29 cellular contexts compared by ENCODE assay signal in genomic region chr1:214719207-214719606, GRCh38.
A peak's percentile ranks its signal among the peaks of the same experiment; 100 is the strongest.
DNase-seq lines count a peak whose midpoint lies in the region; ATAC-seq, FAIRE-seq and TF ChIP-seq lines count a peak whose summit lies in the region.
"Had no signal": no experiment of that assay in that cellular context is flagged by ENCODE, and none has a peak within 500 bp of the region (broad histone marks: within the 10 kb centered on the region; RNA-seq: fewer than 3 reads in every experiment).

No MANE protein-coding gene starts in this region.

- H2AFZ ChIP-seq in HepG2 (ENCODE audit: low read length) = no peak overlapping the region

- CTCF ChIA-PET in HepG2 (lab: Yijun Ruan, JAX; ENCODE audit: low intra/inter-chr PET ratio, low total read pairs) = no interaction called here

- no peak overlapping the region for H3K4me3 ChIP-seq in HepG2 (replicated peaks in 1 of 3; ENCODE audit: insufficient read depth in 1 of 3, low read depth in 2 of 3, low read length in 3 of 3)
- no peak overlapping the region for H3K4me3 ChIP-seq in right lobe of liver
- no peak overlapping the region for H3K4me3 ChIP-seq in endodermal cell (ENCODE audit: low read length)
- H3K4me3 ChIP-seq: A549, adrenal gland, dorsolateral prefrontal cortex, lower lobe of right lung, upper lobe of left lung had no signal

- H3K4me1 Mint-ChIP-seq in endodermal cell = no peaks in the 10 kb centered on the region
- no peaks in the 10 kb centered on the region for H3K4me1 Mint-ChIP-seq in mesothelial cell of epicardium

- 31% methylated on average over 4 of the region's 4 CpGs for WGBS in HepG2 (ENCODE audit: low lambda C conversion rate)
- 54% methylated on average over 4 of the region's 4 CpGs for WGBS in right lobe of liver (ENCODE audit: insufficient coverage, low coverage, low lambda C conversion rate, missing lambda C conversion rate)
- 71 to 75% methylated on average over 2 to 3 of the region's 4 CpGs for WGBS in endodermal cell (ENCODE audit: insufficient coverage in 1 of 2, insufficient read length in 1 of 2), 2 experiments

- no peaks in the 10 kb centered on the region for H4K20me1 ChIP-seq in HepG2 (ENCODE audit: insufficient read depth, low read length)

- no peak for TF ChIP-seq EP300 in HepG2 (IDR thresholded peaks at IDR 0.05; ENCODE audit: low read depth in 2 of 2, low read length in 2 of 2)
- TF ChIP-seq EP300 in HepG2 (CRISPR knock-in tag; IDR thresholded peaks at IDR 0.05; ENCODE audit: borderline replicate concordance) = no peak

- peaks cover 2% of the 10 kb centered on the region for H3K9me3 Mint-ChIP-seq in endodermal cell
- H3K9me3 Mint-ChIP-seq in mesothelial cell of epicardium = peaks cover 4% of the 10 kb centered on the region

- H3K36me3 ChIP-seq in HepG2 (replicated peaks in 1 of 2; ENCODE audit: control insufficient read depth in 1 of 2, insufficient read depth in 2 of 2, low read length in 2 of 2) (no peaks in the 10 kb centered on the region), right lobe of liver (no peaks in the 10 kb centered on the region), endodermal cell (ENCODE audit: control insufficient read depth, insufficient read depth, low read length) (no peaks in the 10 kb centered on the region)
- H3K36me3 ChIP-seq: adrenal gland, lower lobe of right lung, upper lobe of left lung had no signal

- H3K36me3 Mint-ChIP-seq in endodermal cell (ENCODE audit: low read depth) (no peaks in the 10 kb centered on the region), mesothelial cell of epicardium (no peaks in the 10 kb centered on the region)

- peak; percentile 46; the same call in 2 of the 3 replicates for ATAC-seq in HepG2
- no peak for ATAC-seq in right lobe of liver
- no peak for ATAC-seq in HG03039 (IDR thresholded peaks at IDR 0.05; ENCODE audit: unreplicated experiment)
- ATAC-seq: activated CD8-positive, alpha-beta T cell treated with anti-CD3 and anti-CD28 coated beads, Interleukin-2, amount 10 ng/mL, durations not matched to agents 7 days and 5 days; lower lobe of right lung; Right ventricle myocardium inferior had no signal

- H3K4me2 ChIP-seq in HepG2 (ENCODE audit: low read depth, low read length) = no peak overlapping the region
- H3K4me2 ChIP-seq: A549 had no signal

- no peak for TF ChIP-seq RAD21 in HepG2 (CRISPR knock-in tag; IDR thresholded peaks at IDR 0.05)

- no peak for DNase-seq in HepG2 (ENCODE audit: low spot score)
- DNase-seq in right lobe of liver = no peak
- peak; percentile 15 for DNase-seq in RKO (ENCODE audit: low spot score)
- no peak for DNase-seq in endodermal cell
- no peak for DNase-seq in H54 (ENCODE audit: insufficient read length, low spot score)
- DNase-seq in mesothelial cell of epicardium (ENCODE audit: low spot score in 2 of 2, unreplicated experiment in 2 of 2) = no peak
- no peak for DNase-seq in ecto neural progenitor cell (ENCODE audit: low spot score)
- DNase-seq: activated CD4-positive, CD25-positive, alpha-beta regulatory T cell treated with anti-CD3 and anti-CD28 coated beads, Interleukin-2, amount 50 U/mL, for 72 hours; activated CD8-positive, alpha-beta T cell treated with anti-CD3 and anti-CD28 coated beads, Interleukin-2, amount 10 ng/mL, durations not matched to agents 7 days and 5 days; activated T-cell treated with anti-CD3 and anti-CD28 coated beads, Interleukin-2, amount 50 U/mL, for 1 hour; adrenal gland; C1 segment of cervical spinal cord; central memory CD4-positive, alpha-beta T cell; dorsolateral prefrontal cortex; kidney; lower lobe of right lung; NCI-H146; NCI-H2171 treated with DMSO at 0.1 percent for 48 hours; NCI-H774; posterior cingulate gyrus; stimulated activated CD8-positive, alpha-beta memory T cell treated with anti-CD3 and anti-CD28 coated beads, Interleukin-4, amount 100 ng/mL, for 48 hours; upper lobe of left lung had no signal

- no peaks in the 10 kb centered on the region for H3K27me3 ChIP-seq in HepG2 (ENCODE audit: control insufficient read depth in 1 of 2, insufficient read depth in 2 of 2, low read length in 2 of 2)
- H3K27me3 ChIP-seq in right lobe of liver = no peaks in the 10 kb centered on the region
- no peaks in the 10 kb centered on the region for H3K27me3 ChIP-seq in endodermal cell (ENCODE audit: control insufficient read depth, insufficient read depth, low read length, poor library complexity, severe bottlenecking)
- H3K27me3 ChIP-seq: adrenal gland, upper lobe of left lung had no signal

- TF ChIP-seq POLR2A in HepG2 (IDR thresholded peaks at IDR 0.05; ENCODE audit: insufficient read depth in 1 of 2, low read depth in 2 of 2, low read length in 2 of 2) (no peak), right lobe of liver (IDR thresholded peaks at IDR 0.05) (no peak), H54 (IDR thresholded peaks at IDR 0.05; ENCODE audit: low read depth, low read length) (no peak)

- H3K27me3 Mint-ChIP-seq in endodermal cell (ENCODE audit: insufficient read depth) (peaks cover 2% of the 10 kb centered on the region), mesothelial cell of epicardium (ENCODE audit: low read depth) (peaks cover 18% of the 10 kb centered on the region)

- intact Hi-C loops in HepG2 (cut with micrococcal nuclease; ENCODE audit: unreplicated experiment) = no loop called here
- intact Hi-C loops in right lobe of liver (cut with DNase I) = no loop called here

- H3K4me3 Mint-ChIP-seq in endodermal cell (no peak overlapping the region), mesothelial cell of epicardium (no peak overlapping the region)
- H3K4me3 Mint-ChIP-seq: activated CD8-positive, alpha-beta T cell treated with anti-CD3 and anti-CD28 coated beads, Interleukin-2, amount 10 ng/mL, durations not matched to agents 7 days and 5 days; neural crest cell had no signal

- no TSS peak for BruUV-seq in HepG2 (replicated peaks; lab: Mats Ljungman, UMichigan)

- H3K9me3 ChIP-seq in HepG2 (ENCODE audit: low read length) (no peaks in the 10 kb centered on the region), right lobe of liver (no peaks in the 10 kb centered on the region), endodermal cell (ENCODE audit: control insufficient read depth, low read length) (no peaks in the 10 kb centered on the region)
- H3K9me3 ChIP-seq: A549, adrenal gland, lower lobe of right lung had no signal

- FAIRE-seq in HepG2 (lab: Jason Lieb, UNC) (no peak), H54 (lab: Jason Lieb, UNC) (no peak)
- FAIRE-seq: frontal cortex, G401.6, kidney had no signal

- H3K27ac ChIP-seq in HepG2 (ENCODE audit: extremely low read length, insufficient read depth, low read length) = no peak overlapping the region
- no peak overlapping the region for H3K27ac ChIP-seq in right lobe of liver
- no peak overlapping the region for H3K27ac ChIP-seq in endodermal cell (ENCODE audit: low read depth, low read length)
- H3K27ac ChIP-seq: A549, adrenal gland, dorsolateral prefrontal cortex, epithelial cell of prostate, lower lobe of right lung, upper lobe of left lung had no signal

- POLR2A ChIA-PET in HepG2 (lab: Yijun Ruan, JAX) = no interaction called here

- H3K79me2 ChIP-seq in HepG2 (ENCODE audit: insufficient read depth, low read length) = no peaks in the 10 kb centered on the region

- H3K4me1 ChIP-seq in HepG2 (ENCODE audit: insufficient read depth, low read length) = no peaks in the 10 kb centered on the region
- no peaks in the 10 kb centered on the region for H3K4me1 ChIP-seq in right lobe of liver
- H3K4me1 ChIP-seq in endodermal cell (ENCODE audit: control insufficient read depth, insufficient read depth, low read length) = no peaks in the 10 kb centered on the region
- H3K4me1 ChIP-seq: A549, adrenal gland, lower lobe of right lung, upper lobe of left lung had no signal

- H3K27ac Mint-ChIP-seq in endodermal cell (no peak overlapping the region), mesothelial cell of epicardium (no peak overlapping the region)
- H3K27ac Mint-ChIP-seq: activated CD8-positive, alpha-beta T cell treated with anti-CD3 and anti-CD28 coated beads, Interleukin-2, amount 10 ng/mL, durations not matched to agents 7 days and 5 days had no signal

- in situ Hi-C loops in HepG2 (cut with HindIII; ENCODE audit: extremely low pct_ligation_motif_present, low pct_unique_long_range_greater_than_20kb) = no loop called here

- TF ChIP-seq CTCF in HepG2 (CRISPR knock-in tag; IDR thresholded peaks at IDR 0.05) (no peak), right lobe of liver (IDR thresholded peaks at IDR 0.05) (no peak), endodermal cell (conservative IDR thresholded peaks at IDR 0.05) (peak; percentile 70), mesothelial cell of epicardium (IDR thresholded peaks at IDR 0.05; ENCODE audit: unreplicated experiment) (no peak)

- no peak overlapping the region for H3K9ac ChIP-seq in HepG2 (ENCODE audit: insufficient read depth, low read depth, low read length)
- no peak overlapping the region for H3K9ac ChIP-seq in endodermal cell (ENCODE audit: extremely low read depth, low read length, poor library complexity, severe bottlenecking)

TF ChIP-seq in HepG2, 621 proteins besides CTCF, POLR2A, EP300 and RAD21:
- TF ChIP-seq PBX3 (CRISPR knock-in tag; IDR thresholded peaks at IDR 0.05; ENCODE audit: borderline replicate concordance) (no peak), ZNF207 (IDR thresholded peaks at IDR 0.05; ENCODE audit: borderline replicate concordance) (no peak), BORCS8-MEF2B (CRISPR knock-in tag; IDR thresholded peaks at IDR 0.05) (no peak), SMAD1 (CRISPR knock-in tag; IDR thresholded peaks at IDR 0.05; ENCODE audit: borderline replicate concordance, low read depth) (no peak), ZFYVE20 (CRISPR knock-in tag; IDR thresholded peaks at IDR 0.05; ENCODE audit: borderline replicate concordance, low read depth) (no peak), ZNF446 (CRISPR knock-in tag; IDR thresholded peaks at IDR 0.05) (no peak)
